Comparison of ENCODE assay signal across 15 cellular contexts in genomic region chr1:230069813-230070212, GRCh38. TPM values are rescaled to one million over a fixed set of nuclear protein-coding genes. Genes with fewer than 3 reads are reported as not detected.
DNase-seq lines count a peak whose midpoint lies in the region; ATAC-seq and TF ChIP-seq lines count a peak whose summit lies in the region.
"Had no signal": no experiment of that assay in that cellular context is flagged by ENCODE, and none has a peak within 500 bp of the region (broad histone marks: within the 10 kb centered on the region; RNA-seq: fewer than 3 reads in every experiment).

No MANE protein-coding gene starts in this region.

- peaks cover 7% of the 10 kb centered on the region for H3K36me3 Mint-ChIP-seq in activated CD4-positive, alpha-beta T cell treated with anti-CD3 and anti-CD28 coated beads, Interleukin-2, amount 10 ng/mL, durations not matched to agents 24 days and 14 days (ENCODE audit: low read depth)

- in situ Hi-C loops in gastrocnemius medialis (cut with MboI; ENCODE audit: low sequenced_read_pairs in 4 of 4) = loop anchor here in 3 of 4 donors (5.0 to 10.0 kb wide), 3 partner anchors 132 to 223 kb away; no protein-coding TSS in a partner anchor

- intact Hi-C loops in activated CD4-positive, alpha-beta T cell treated with anti-CD3 and anti-CD28 coated beads, Interleukin-2, amount 10 ng/mL, durations not matched to agents 24 days and 14 days (cut with micrococcal nuclease) = loop anchor here (1.0 to 5.0 kb wide), 3 partner anchors 7 to 408 kb away; no protein-coding TSS in a partner anchor
- intact Hi-C loops in gastrocnemius medialis (cut with DNase I; ENCODE audit: low total_unique reads) = loop anchor here (2.0 to 5.0 kb wide), 4 partner anchors 145 to 513 kb away; partner anchors contain the start of gene ABCB10

- H3K9me3 Mint-ChIP-seq in activated CD4-positive, alpha-beta T cell treated with anti-CD3 and anti-CD28 coated beads, Interleukin-2, amount 10 ng/mL, durations not matched to agents 24 days and 14 days = no peaks in the 10 kb centered on the region
- H3K9me3 Mint-ChIP-seq: T-helper 2 cell treated with Interferon-gamma antibody and Interleukin-4, amounts not matched to agents 5 μg/mL and 100 μg/mL, for 36 hours had no signal

- no peak overlapping the region for H3K27ac ChIP-seq in OCI-LY1 (ENCODE audit: low read depth, low read length, poor library complexity, severe bottlenecking)
- peak overlapping the region; percentile 90 to 97 (median 97) for H3K27ac ChIP-seq in gastrocnemius medialis
- H3K27ac ChIP-seq: lower lobe of right lung had no signal

- TF ChIP-seq CTCF in OCI-LY1 (IDR thresholded peaks at IDR 0.05; ENCODE audit: low read length) = no peak
- no peak for TF ChIP-seq CTCF in gastrocnemius medialis (IDR thresholded peaks at IDR 0.05 in 4 of 5, conservative IDR thresholded peaks at IDR 0.05 in 1 of 5)

- H3K27me3 ChIP-seq in OCI-LY1 (ENCODE audit: insufficient read depth, low read length) = no peaks in the 10 kb centered on the region
- no peaks in the 10 kb centered on the region for H3K27me3 ChIP-seq in gastrocnemius medialis

- H3K27ac Mint-ChIP-seq in activated CD4-positive, alpha-beta T cell treated with anti-CD3 and anti-CD28 coated beads, Interleukin-2, amount 10 ng/mL, durations not matched to agents 24 days and 14 days = no peak overlapping the region

- POLR2A ChIA-PET in HEK293T (lab: Yijun Ruan, JAX) = no interaction called here

- H4K20me1 ChIP-seq in OCI-LY1 (ENCODE audit: insufficient read depth, low read length) = no peaks in the 10 kb centered on the region

- H2AFZ ChIP-seq in OCI-LY1 (ENCODE audit: low read length) = no peak overlapping the region

- CTCF ChIA-PET in HEK293T (lab: Yijun Ruan, JAX) = no interaction called here

- H3K4me3 ChIP-seq in OCI-LY1 (ENCODE audit: low read depth, low read length, poor library complexity, severe bottlenecking) = peak overlapping the region; percentile 88
- peak overlapping the region in 1 of 4 donors; percentile 74 for H3K4me3 ChIP-seq in gastrocnemius medialis

- H3K4me2 ChIP-seq in OCI-LY1 (ENCODE audit: low read length) = peak overlapping the region; percentile 84

- H3K9me3 ChIP-seq in OCI-LY1 (ENCODE audit: low read length) (0 out of 2 replicates have a peak, but pooled peaks cover 2% of the 10 kb centered on the region), gastrocnemius medialis (no peaks in the 10 kb centered on the region)
- H3K9me3 ChIP-seq: lower lobe of right lung had no signal

- H3K4me3 Mint-ChIP-seq in activated CD4-positive, alpha-beta T cell treated with anti-CD3 and anti-CD28 coated beads, Interleukin-2, amount 10 ng/mL, durations not matched to agents 24 days and 14 days = peak overlapping the region; percentile 94

- ATAC-seq in esophagus mucosa (peak; percentile 10), gastrocnemius medialis (peak; percentile 15 to 17)
- ATAC-seq: lower lobe of right lung had no signal

- no peaks in the 10 kb centered on the region for H3K9me2 ChIP-seq in OCI-LY1 (ENCODE audit: low read depth, low read length)

- peaks cover 57% of the 10 kb centered on the region for H3K4me1 Mint-ChIP-seq in activated CD4-positive, alpha-beta T cell treated with anti-CD3 and anti-CD28 coated beads, Interleukin-2, amount 10 ng/mL, durations not matched to agents 24 days and 14 days

- peaks cover 49% of the 10 kb centered on the region for H3K4me1 ChIP-seq in OCI-LY1 (ENCODE audit: insufficient read depth, low read length, severe bottlenecking)
- H3K4me1 ChIP-seq in gastrocnemius medialis = peaks cover 71 to 73% of the 10 kb centered on the region in 2 donors

- H3K27me3 Mint-ChIP-seq in activated CD4-positive, alpha-beta T cell treated with anti-CD3 and anti-CD28 coated beads, Interleukin-2, amount 10 ng/mL, durations not matched to agents 24 days and 14 days = no peaks in the 10 kb centered on the region

- peak in 1 of 2 donors; percentile 54 for TF ChIP-seq POLR2A in gastrocnemius medialis (IDR thresholded peaks at IDR 0.05)

- no peak for DNase-seq in activated CD4-positive, alpha-beta T cell treated with anti-CD3 and anti-CD28 coated beads, Interleukin-2, amount 10 ng/mL, durations not matched to agents 24 days and 14 days
- no peak for DNase-seq in activated CD4-positive, alpha-beta T cell treated with anti-CD3 and anti-CD28 coated beads, Interleukin-2, amount 50 U/mL, for 48 hours
- DNase-seq in gastrocnemius medialis (peak; percentile 60 to 73), mesenteric fat pad (ENCODE audit: low spot score) (no peak), germinal center (ENCODE audit: low spot score) (no peak), HEK293T (ENCODE audit: extremely low spot score) (no peak)
- DNase-seq: C1 segment of cervical spinal cord; foreskin melanocyte; HCEC 1CT; lower lobe of right lung; MV-4-11; NK-92 treated with Interleukin-12 subunit alpha and Interleukin-12 subunit beta, amount 100 ng/mL, for 24 hours had no signal

- H3K79me2 ChIP-seq in OCI-LY1 (ENCODE audit: insufficient read depth, low read length) = peaks cover 66% of the 10 kb centered on the region

- H3K9ac ChIP-seq in OCI-LY1 (ENCODE audit: low read length) = peak overlapping the region; percentile 95; the same call in 1 of the 2 replicates

- H3K36me3 ChIP-seq in OCI-LY1 (ENCODE audit: insufficient read depth, low read length) (no peaks in the 10 kb centered on the region), gastrocnemius medialis (no peaks in the 10 kb centered on the region)
- H3K36me3 ChIP-seq: lower lobe of right lung had no signal

- no peaks in the 10 kb centered on the region for H3F3A ChIP-seq in OCI-LY1 (ENCODE audit: insufficient read depth, low read length)

TF ChIP-seq in HEK293T, 16 proteins besides CTCF, POLR2A, EP300 and RAD21:
- TF ChIP-seq L3MBTL2 (conservative IDR thresholded peaks at IDR 0.05) (no peak), BHLHE40 (IDR thresholded peaks at IDR 0.05; ENCODE audit: borderline replicate concordance) (no peak), FOXM1 (IDR thresholded peaks at IDR 0.05; ENCODE audit: borderline replicate concordance) (no peak), ELF4 (IDR thresholded peaks at IDR 0.05) (no peak), TARDBP (IDR thresholded peaks at IDR 0.05) (no peak), FOXK2 (IDR thresholded peaks at IDR 0.05) (no peak), NFRKB (IDR thresholded peaks at IDR 0.05) (no peak), SUZ12 (IDR thresholded peaks at IDR 0.05) (no peak), CTBP1 (IDR thresholded peaks at IDR 0.05; ENCODE audit: borderline replicate concordance) (no peak), LEF1 (IDR thresholded peaks at IDR 0.05; ENCODE audit: borderline replicate concordance) (no peak), ZNF384 (IDR thresholded peaks at IDR 0.05) (no peak), FOXA1 (IDR thresholded peaks at IDR 0.05) (no peak), SP1 (IDR thresholded peaks at IDR 0.05) (no peak), ARNT (IDR thresholded peaks at IDR 0.05) (no peak), HDGF (IDR thresholded peaks at IDR 0.05; ENCODE audit: borderline replicate concordance) (no peak)
TF ChIP-seq in HEK293T: peak in this region for 0.

RNA-seq across cellular contexts. Expression of gene GALNT2, which starts 2.8 kb away (rescaled TPM):
- total RNA-seq in activated CD4-positive, alpha-beta T cell treated with anti-CD3 and anti-CD28 coated beads, Interleukin-2, amount 10 ng/mL, durations not matched to agents 24 days and 14 days = 68.5 and 72.4 TPM in 2 replicates
- total RNA-seq in esophagus mucosa = 37.6 TPM
- total RNA-seq in gastrocnemius medialis = 100 to 1,000 TPM in 1 of 4 donors, 10 to 100 TPM in 3; 73.7 to 106 (median 78.3) TPM
- 144 TPM for total RNA-seq in mesenteric fat pad

Comparison
In these comparisons a context has a peak if more than half of its experiments do, and no peak if none do; other contexts are left out.
1. DNase-seq: peak in gastrocnemius medialis (2 of 2); none in activated CD4-positive, alpha-beta T cell treated with anti-CD3 and anti-CD28 coated beads, Interleukin-2, amount 10 ng/mL, durations not matched to agents 24 days and 14 days (single experiment), activated CD4-positive, alpha-beta T cell treated with anti-CD3 and anti-CD28 coated beads, Interleukin-2, amount 50 U/mL, for 48 hours (0 of 2), mesenteric fat pad (single experiment), germinal center (single experiment) and HEK293T (single experiment).